8 cellular contexts compared by ENCODE assay signal in genomic region chr14:21024668-21025373, GRCh38. TPM values are rescaled to one million over a fixed set of nuclear protein-coding genes. Genes with fewer than 3 reads are reported as not detected.
A peak's percentile ranks its signal among the peaks of the same experiment; 100 is the strongest.
DNase-seq lines count a peak whose midpoint lies in the region; ATAC-seq and TF ChIP-seq lines count a peak whose summit lies in the region.

TSS of gene NDRG2 (minus strand) at chr14:21025061. CDS start at chr14:21023315, 1,746 bp downstream.

- ATAC-seq in GM18861 (IDR thresholded peaks at IDR 0.05; ENCODE audit: unreplicated experiment): no peak

- peak; percentile 50 to 78 (median 73) for DNase-seq in NCI-H1417 (lab: John Stamatoyannopoulos, UW)
- no peak for DNase-seq in NCI-H1417 treated with DMSO at 0.1 percent for 48 hours (lab: John Stamatoyannopoulos, UW)
- peak; percentile 34 for DNase-seq in NCI-H226
- DNase-seq in activated CD8-positive, alpha-beta memory T cell treated with anti-CD3 and anti-CD28 coated beads, Interleukin-2, amount 50 U/mL, for 48 hours: peak; percentile 80
- peak; percentile 73 for DNase-seq in endothelial cell (ENCODE audit: low spot score)
- peak; percentile 79 for DNase-seq in mucosa of gallbladder (ENCODE audit: low spot score)
- peak; percentile 60 to 64 for DNase-seq in stimulated activated CD8-positive, alpha-beta memory T cell treated with anti-CD3 and anti-CD28 coated beads, Interleukin-2, amount 100 ng/mL, for 1 hour (ENCODE audit: low read depth in 2 of 2)

- TF ChIP-seq CTCF in endothelial cell (IDR thresholded peaks at IDR 0.05; ENCODE audit: unreplicated experiment): no peak

- peaks cover 18% of the 10 kb centered on the region for H3K36me3 Mint-ChIP-seq in endothelial cell (ENCODE audit: low read depth, unreplicated experiment)

- peaks cover 32% of the 10 kb centered on the region for H3K4me1 Mint-ChIP-seq in endothelial cell (ENCODE audit: unreplicated experiment)

- H3K27ac Mint-ChIP-seq in endothelial cell (ENCODE audit: unreplicated experiment): peak within 1 kb of the TSS; percentile 74

- H3K9me3 Mint-ChIP-seq in endothelial cell (ENCODE audit: unreplicated experiment): no peaks in the 10 kb centered on the region

- H3K4me3 Mint-ChIP-seq in endothelial cell (ENCODE audit: unreplicated experiment): peak within 1 kb of the TSS; percentile 89

- peaks cover 10% of the 10 kb centered on the region for H3K27me3 Mint-ChIP-seq in endothelial cell (ENCODE audit: unreplicated experiment)

RNA-seq across cellular contexts. Expression of gene NDRG2, which starts in this region (rescaled TPM):
- total RNA-seq in endothelial cell (ENCODE audit: unreplicated experiment) (45.9 TPM), mucosa of gallbladder (237 TPM)
